ENCODE assay signal across 1 cellular context in the genomic region with DNA sequence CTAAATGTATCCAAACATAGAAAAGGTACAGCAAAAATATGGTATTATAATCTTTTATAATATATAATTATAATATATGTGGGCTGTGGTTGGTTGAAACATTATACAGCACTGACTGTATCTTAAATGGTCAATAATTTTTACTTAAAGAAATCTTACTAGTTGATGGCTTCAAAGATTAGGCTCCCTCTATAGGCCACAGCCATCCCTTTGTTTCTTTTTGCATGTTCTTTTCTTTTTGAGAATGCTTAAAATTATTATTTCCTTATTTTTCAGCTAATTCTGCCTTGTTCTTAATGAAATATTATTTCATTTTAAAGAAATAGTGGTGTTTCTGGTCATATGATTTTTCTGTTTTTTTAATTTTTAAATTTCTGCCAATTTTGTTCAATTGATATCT.
TF ChIP-seq lines count a peak whose summit lies in the region.

No MANE protein-coding gene starts in this region.

TF ChIP-seq in SK-N-SH treated with all-trans-retinoic acid at 6 μM for 48 hours, 23 proteins besides CTCF, POLR2A, EP300 and RAD21 (continued from another document):
- TF ChIP-seq, protein P1, sequence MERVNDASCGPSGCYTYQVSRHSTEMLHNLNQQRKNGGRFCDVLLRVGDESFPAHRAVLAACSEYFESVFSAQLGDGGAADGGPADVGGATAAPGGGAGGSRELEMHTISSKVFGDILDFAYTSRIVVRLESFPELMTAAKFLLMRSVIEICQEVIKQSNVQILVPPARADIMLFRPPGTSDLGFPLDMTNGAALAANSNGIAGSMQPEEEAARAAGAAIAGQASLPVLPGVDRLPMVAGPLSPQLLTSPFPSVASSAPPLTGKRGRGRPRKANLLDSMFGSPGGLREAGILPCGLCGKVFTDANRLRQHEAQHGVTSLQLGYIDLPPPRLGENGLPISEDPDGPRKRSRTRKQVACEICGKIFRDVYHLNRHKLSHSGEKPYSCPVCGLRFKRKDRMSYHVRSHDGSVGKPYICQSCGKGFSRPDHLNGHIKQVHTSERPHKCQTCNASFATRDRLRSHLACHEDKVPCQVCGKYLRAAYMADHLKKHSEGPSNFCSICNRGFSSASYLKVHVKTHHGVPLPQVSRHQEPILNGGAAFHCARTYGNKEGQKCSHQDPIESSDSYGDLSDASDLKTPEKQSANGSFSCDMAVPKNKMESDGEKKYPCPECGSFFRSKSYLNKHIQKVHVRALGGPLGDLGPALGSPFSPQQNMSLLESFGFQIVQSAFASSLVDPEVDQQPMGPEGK (CRISPR knock-in tag; IDR thresholded peaks at IDR 0.05; ENCODE audit: borderline replicate concordance): no peak
